Comparison of ENCODE assay signal across 10 cellular contexts in genomic region chr18:42025974-42026625, GRCh38.
DNase-seq lines count a peak whose midpoint lies in the region; ATAC-seq, FAIRE-seq and TF ChIP-seq lines count a peak whose summit lies in the region.
"Had no signal": no experiment of that assay in that cellular context is flagged by ENCODE, and none has a peak within 500 bp of the region (broad histone marks: within the 10 kb centered on the region; RNA-seq: fewer than 3 reads in every experiment).

No MANE protein-coding gene starts in this region.

- H3K4me3 ChIP-seq in GM12878, result no peak overlapping the region; the same call in 1 of the 2 replicates
- H3K4me3 ChIP-seq: ascending aorta had no signal

- no peak overlapping the region for H3K9ac ChIP-seq in GM12878 (ENCODE audit: control insufficient read depth, insufficient read depth, low read length)

- TF ChIP-seq EP300 in GM12878 (IDR thresholded peaks at IDR 0.05; ENCODE audit: borderline replicate concordance in 1 of 2, control insufficient read depth in 1 of 2, low read depth in 2 of 2, low read length in 2 of 2), result peak; percentile 86 to 93

- peak overlapping the region; percentile 75 for H3K27ac ChIP-seq in GM12878 (ENCODE audit: control insufficient read depth, insufficient read depth)
- H3K27ac ChIP-seq: ascending aorta had no signal

- CTCF ChIA-PET in GM12878 (lab: Yijun Ruan, JAX), result interaction anchor here (1.0 to 9.8 kb wide), 10 partner anchors 9 to 122 kb away, joined by 3 to 98 read pairs (median 9); no protein-coding TSS in a partner anchor

- SMC1A ChIA-PET in GM12878 (lab: Charles Lee; ENCODE audit: uncharacterized antibody, unreplicated experiment), result interaction anchor here (0.7 to 4.2 kb wide), 16 partner anchors 8 to 246 kb away, joined by 3 to 15 read pairs (median 4); no protein-coding TSS in a partner anchor

- ATAC-seq in GM18861 (IDR thresholded peaks at IDR 0.05; ENCODE audit: unreplicated experiment) (peak; percentile 93), GM21381 (IDR thresholded peaks at IDR 0.05; ENCODE audit: unreplicated experiment) (peak; percentile 93), HG03095 (IDR thresholded peaks at IDR 0.05; ENCODE audit: unreplicated experiment) (peak; percentile 91), GM12878 (peak; percentile 92)

- WGBS in GM12878 (ENCODE audit: insufficient coverage, insufficient replicate concordance, low lambda C conversion rate, missing lambda C conversion rate), result 22% methylated on average over 5 of the region's 5 CpGs

- H3K27me3 ChIP-seq in GM12878 (replicated peaks in 1 of 2; ENCODE audit: control insufficient read depth in 2 of 2, insufficient read depth in 2 of 2, low read length in 1 of 2), result no peaks in the 10 kb centered on the region
- H3K27me3 ChIP-seq: ascending aorta had no signal

- no peak for TF ChIP-seq RAD21 in GM12878 (IDR thresholded peaks at IDR 0.05; ENCODE audit: insufficient read depth, low read depth, low read length)

- no peaks in the 10 kb centered on the region for H3K9me3 ChIP-seq in GM12878 (replicated peaks; ENCODE audit: control insufficient read depth, insufficient read depth, low read length)
- H3K9me3 ChIP-seq: ascending aorta had no signal

- no peak for TF ChIP-seq POLR2A in GM12878 (IDR thresholded peaks at IDR 0.05; ENCODE audit: low read depth, low read length)

- H3K4me2 ChIP-seq in GM12878 (ENCODE audit: control insufficient read depth, insufficient read depth), result peak overlapping the region; percentile 51

- TF ChIP-seq CTCF in GM12878 (IDR thresholded peaks at IDR 0.05 in 2 of 3, conservative IDR thresholded peaks at IDR 0.05 in 1 of 3; ENCODE audit: control insufficient read depth in 2 of 3, extremely low read depth in 1 of 3, insufficient read depth in 1 of 3, low read depth in 3 of 3, low read length in 3 of 3), result no peak

- POLR2A ChIA-PET in GM12878 (lab: Charles Lee), result interaction anchor here (0.9 to 1.1 kb wide), 4 partner anchors 11 to 79 kb away, joined by 3 read pairs; partner anchors contain the start of gene PIK3C3

- H3K36me3 ChIP-seq in GM12878 (ENCODE audit: control insufficient read depth in 2 of 2, insufficient read depth in 2 of 2, low read length in 1 of 2), result peaks cover 0 to 25% of the 10 kb centered on the region in 2 experiments; a peak in 2 of 4 replicates

- intact Hi-C loops in GM12878 (cut with micrococcal nuclease; ENCODE audit: unreplicated experiment), result loop anchor here (1.0 to 10.0 kb wide), 4 partner anchors 15 to 159 kb away; partner anchors contain the start of gene PIK3C3

- H2AFZ ChIP-seq in GM12878 (ENCODE audit: control insufficient read depth, low read depth, low read length), result no peak overlapping the region

- no peaks in the 10 kb centered on the region; the same call in 1 of the 2 replicates for H3K79me2 ChIP-seq in GM12878 (ENCODE audit: control insufficient read depth, insufficient read depth, low read length)

- peak; percentile 98 for FAIRE-seq in GM12878 (lab: Jason Lieb, UNC)

- RAD21 ChIA-PET in GM12878 (lab: Charles Lee; ENCODE audit: unreplicated experiment), result interaction anchor here (1.0 to 2.1 kb wide), 5 partner anchors 9 to 79 kb away, joined by 3 to 7 read pairs (median 3); no protein-coding TSS in a partner anchor

- in situ Hi-C loops in GM12878 (cut with MboI), result no loop called here

- H3K4me1 ChIP-seq in GM12878 (ENCODE audit: control insufficient read depth, insufficient read depth, low read length), result peaks cover 35% of the 10 kb centered on the region
- H3K4me1 ChIP-seq: ascending aorta had no signal

- H4K20me1 ChIP-seq in GM12878 (ENCODE audit: control insufficient read depth, insufficient read depth), result no peaks in the 10 kb centered on the region

- DNase-seq in GM12878 (ENCODE audit: low read depth, low spot score) (peak; percentile 71), NCI-H748 (lab: John Stamatoyannopoulos, UW; ENCODE audit: unreplicated experiment) (no peak), NCI-H2029 treated with DMSO at 0.1 percent for 48 hours (lab: John Stamatoyannopoulos, UW) (no peak), SIG-M5 treated with dmso at 0.1 percent for 504 hours (lab: John Stamatoyannopoulos, UW; ENCODE audit: unreplicated experiment) (no peak)
- DNase-seq: GDM1, NCI-H526 had no signal

- BruUV-seq in GM12878 (replicated peaks; lab: Mats Ljungman, UMichigan), result no TSS peak

TF ChIP-seq in GM12878, 131 proteins besides CTCF, POLR2A, EP300 and RAD21 (continues in another document):
- TF ChIP-seq IKZF2 (IDR thresholded peaks at IDR 0.05), result peak; percentile 71 to 81
- no peak for TF ChIP-seq ZNF687 (IDR thresholded peaks at IDR 0.05)
- no peak for TF ChIP-seq E2F8 (IDR thresholded peaks at IDR 0.05; ENCODE audit: low read depth, partially characterized antibody)
- TF ChIP-seq CREB1 (IDR thresholded peaks at IDR 0.05; ENCODE audit: low read depth), result peak; percentile 65
- TF ChIP-seq DPF2 (IDR thresholded peaks at IDR 0.05), result peak; percentile 81
- no peak for TF ChIP-seq REST (IDR thresholded peaks at IDR 0.05; ENCODE audit: low read depth, low read length)
- 0 out of 2 replicates have a peak, but pooled peaks have one; percentile 26 for TF ChIP-seq TCF12 (IDR thresholded peaks at IDR 0.05; ENCODE audit: low read depth, low read length)
